Comparison of ENCODE assay signal across 8 cellular contexts in genomic region chr12:47636908-47637780, GRCh38.
A peak's percentile ranks its signal among the peaks of the same experiment; 100 is the strongest.
DNase-seq lines count a peak whose midpoint lies in the region; ATAC-seq and TF ChIP-seq lines count a peak whose summit lies in the region.

No MANE protein-coding gene starts in this region.

- DNase-seq in GM13977 (ENCODE audit: low spot score) (no peak), NCI-H2171 (lab: John Stamatoyannopoulos, UW) (peak; percentile 14), iPS DF 4.7 (ENCODE audit: extremely low read depth, low spot score) (peak; percentile 95), KG1 (lab: John Stamatoyannopoulos, UW) (no peak), NCI-H1417 treated with DMSO at 0.1 percent for 48 hours (lab: John Stamatoyannopoulos, UW) (no peak)
- DNase-seq in activated T-cell treated with anti-CD3 and anti-CD28 coated beads, Interleukin-2, amount 50 U/mL, for 48 hours, result peak; percentile 71 to 72
- DNase-seq in stimulated activated naive CD8-positive, alpha-beta T cell treated with anti-CD3 and anti-CD28 coated beads, Interleukin-15, Interleukin-2, amounts not matched to agents 100 U/mL and 50 U/mL, for 24 hours, result peak; percentile 53

- peak; percentile 46 for TF ChIP-seq CTCF in GM13977 (IDR thresholded peaks at IDR 0.05; ENCODE audit: extremely low read depth, insufficient read depth, missing control alignments)

- ATAC-seq in stimulated activated naive CD8-positive, alpha-beta T cell treated with anti-CD3 and anti-CD28 coated beads, Interleukin-15, Interleukin-2, amounts not matched to agents 100 U/mL and 50 U/mL, for 24 hours, result no peak
- no peak for ATAC-seq in GM18505 (IDR thresholded peaks at IDR 0.05; ENCODE audit: unreplicated experiment)

- TF ChIP-seq POLR2A in GM18505 (IDR thresholded peaks at IDR 0.05; ENCODE audit: borderline replicate concordance, extremely low read depth, insufficient read depth, insufficient read length), result no peak

- in situ Hi-C loops in GM13977 (cut with MboI; ENCODE audit: low pct_unique_long_range_greater_than_20kb, low sequenced_read_pairs, unreplicated experiment), result no loop called here

Comparison
In these comparisons a context has a peak if more than half of its experiments do, and no peak if none do; other contexts are left out.
1. DNase-seq: peak in NCI-H2171 (single experiment), activated T-cell treated with anti-CD3 and anti-CD28 coated beads, Interleukin-2, amount 50 U/mL, for 48 hours (2 of 2), iPS DF 4.7 (single experiment) and stimulated activated naive CD8-positive, alpha-beta T cell treated with anti-CD3 and anti-CD28 coated beads, Interleukin-15, Interleukin-2, amounts not matched to agents 100 U/mL and 50 U/mL, for 24 hours (single experiment); none in GM13977 (single experiment), KG1 (single experiment) and NCI-H1417 treated with DMSO at 0.1 percent for 48 hours (single experiment).